Comparison of ENCODE assay signal across 8 cellular contexts in genomic region chr15:40106203-40107161, GRCh38. TPM values are rescaled to one million over a fixed set of nuclear protein-coding genes. Genes with fewer than 3 reads are reported as not detected.
DNase-seq lines count a peak whose midpoint lies in the region; ATAC-seq, FAIRE-seq and TF ChIP-seq lines count a peak whose summit lies in the region.

No MANE protein-coding gene starts in this region.

- no peak for DNase-seq in GM12891 (ENCODE audit: insufficient read length, low spot score)
- peak; percentile 89 for DNase-seq in NOMO-1 treated with dmso at 0.1 percent for 144 hours (lab: John Stamatoyannopoulos, UW; ENCODE audit: unreplicated experiment)
- DNase-seq in bronchial epithelial cell (ENCODE audit: low read depth), result peak; percentile 86
- peak; percentile 77 for DNase-seq in medulla oblongata (ENCODE audit: extremely low spot score)
- peak; percentile 81 to 86 for DNase-seq in uterus
- DNase-seq in NCI-H187 (lab: John Stamatoyannopoulos, UW), result no peak

- peaks cover 29 to 57% of the 10 kb centered on the region in 2 donors for H3K4me1 ChIP-seq in uterus

- intact Hi-C loops in uterus (cut with DNase I; ENCODE audit: low total_unique reads), result no loop called here

- FAIRE-seq in GM12891 (lab: Jason Lieb, UNC) (peak; percentile 79), bronchial epithelial cell (lab: Jason Lieb, UNC) (no peak)

- H3K36me3 ChIP-seq in bronchial epithelial cell (ENCODE audit: control insufficient read depth, insufficient read depth, low read length), result no peaks in the 10 kb centered on the region
- H3K36me3 ChIP-seq in uterus, result no peaks in the 10 kb centered on the region

- TF ChIP-seq CTCF in 22Rv1 (IDR thresholded peaks at IDR 0.05) (peak; percentile 15; the same call in 1 of the 2 replicates), bronchial epithelial cell (IDR thresholded peaks at IDR 0.05; ENCODE audit: insufficient read depth, low read length, severe bottlenecking) (peak; percentile 26), uterus (IDR thresholded peaks at IDR 0.05) (peak in 1 of 4 experiments; percentile 17)

- TF ChIP-seq POLR2A in GM12891 (IDR thresholded peaks at IDR 0.05; ENCODE audit: low read depth, low read length), result no peak
- TF ChIP-seq POLR2A in uterus (IDR thresholded peaks at IDR 0.05), result peak; percentile 16 to 47

- H3K9me3 ChIP-seq in uterus, result no peaks in the 10 kb centered on the region

- no peaks in the 10 kb centered on the region for H3K27me3 ChIP-seq in bronchial epithelial cell (ENCODE audit: control insufficient read depth, insufficient read depth, low read length)
- H3K27me3 ChIP-seq in uterus, result no peaks in the 10 kb centered on the region

- H3K27ac ChIP-seq in 22Rv1, result peak overlapping the region; percentile 93
- H3K27ac ChIP-seq in uterus, result peak overlapping the region; percentile 95

- peak; percentile 33 for ATAC-seq in HG02884 (IDR thresholded peaks at IDR 0.05; ENCODE audit: unreplicated experiment)

- H3K4me3 ChIP-seq in bronchial epithelial cell (ENCODE audit: low read depth, low read length), result peak overlapping the region; percentile 11
- peak overlapping the region in 1 of 2 donors; percentile 10 for H3K4me3 ChIP-seq in uterus

TF ChIP-seq in GM12891, 5 proteins besides CTCF, POLR2A, EP300 and RAD21:
- no peak for TF ChIP-seq TAF1 (IDR thresholded peaks at IDR 0.05; ENCODE audit: low read depth, low read length)
- TF ChIP-seq PAX5 (IDR thresholded peaks at IDR 0.05; ENCODE audit: insufficient read depth, low read length, severe bottlenecking), result no peak
- no peak for TF ChIP-seq POLR2AphosphoS5 (IDR thresholded peaks at IDR 0.05; ENCODE audit: low read depth, low read length)
- peak; percentile 74; the same call in 1 of the 2 replicates for TF ChIP-seq POU2F2 (IDR thresholded peaks at IDR 0.05; ENCODE audit: low read depth, low read length)
- TF ChIP-seq SPI1 (IDR thresholded peaks at IDR 0.05; ENCODE audit: low read depth, low read length), result peak; percentile 91

RNA-seq across cellular contexts. Expression of gene BMF, which starts 2.2 kb away (rescaled TPM):
- 17.7 TPM for polyA plus RNA-seq in GM12891 (2012; ENCODE audit: low read depth, missing spikeins)
- total RNA-seq in bronchial epithelial cell, result 1.4 and 1.6 TPM in 2 replicates
- 10 to 100 TPM in 3 of 4 donors, 1 to 10 TPM in 1; 7.1 to 46.2 (median 22.6) TPM for total RNA-seq in uterus

RNA-seq across cellular contexts. Expression of gene BUB1B, which starts 54.4 kb away (rescaled TPM):
- polyA plus RNA-seq in GM12891 (2012; ENCODE audit: low read depth, missing spikeins), result 35.6 TPM
- total RNA-seq in bronchial epithelial cell, result 0.79 and 0.90 TPM in 2 replicates
- total RNA-seq in uterus, result 10 to 100 TPM in 1 of 4 donors, under 1 TPM in 1, not detected in 2; under 0.01 to 31.5 TPM

Comparison
In these comparisons a context has a peak if more than half of its experiments do, and no peak if none do; other contexts are left out.
1. DNase-seq: peak in NOMO-1 treated with dmso at 0.1 percent for 144 hours (single experiment), bronchial epithelial cell (single experiment), medulla oblongata (single experiment) and uterus (2 of 2); none in GM12891 (single experiment) and NCI-H187 (0 of 2).